Comparison of ENCODE assay signal across 8 cellular contexts in genomic region chr1:179883739-179884138, GRCh38. TPM values are rescaled to one million over a fixed set of nuclear protein-coding genes. Genes with fewer than 3 reads are reported as not detected.
DNase-seq lines count a peak whose midpoint lies in the region; ATAC-seq, FAIRE-seq and TF ChIP-seq lines count a peak whose summit lies in the region.

No MANE protein-coding gene starts in this region.

- no peak for TF ChIP-seq CTCF in foreskin keratinocyte (conservative IDR thresholded peaks at IDR 0.05)

- H3K4me1 ChIP-seq in foreskin keratinocyte: peaks cover 5% of the 10 kb centered on the region
- no peaks in the 10 kb centered on the region for H3K4me1 ChIP-seq in small intestine (ENCODE audit: control insufficient read depth in 2 of 2, insufficient read depth in 1 of 2, low read depth in 1 of 2, low read length in 1 of 2)

- peak; percentile 75 for ATAC-seq in foreskin keratinocyte

- peak overlapping the region in 1 of 2 donors; percentile 100 for H3K4me3 ChIP-seq in small intestine (ENCODE audit: low read depth in 1 of 2, low read length in 2 of 2)

- no peaks in the 10 kb centered on the region for H3K9me3 ChIP-seq in KOPT-K1 (ENCODE audit: insufficient read depth, low read length, poor library complexity, severe bottlenecking)
- no peaks in the 10 kb centered on the region for H3K9me3 ChIP-seq in small intestine (ENCODE audit: control insufficient read depth, low read depth)

- DNase-seq in NCI-H1417 (lab: John Stamatoyannopoulos, UW) (peak in 2 of 3 experiments; percentile 8 to 49), NCI-H1417 treated with DMSO at 0.1 percent for 48 hours (lab: John Stamatoyannopoulos, UW) (no peak), activated T-cell treated with anti-CD3 and anti-CD28 coated beads for 48 hours (ENCODE audit: low read depth) (peak; percentile 35), foreskin keratinocyte (peak; percentile 93 to 96), small intestine (peak; percentile 21), MV-4-11 (lab: John Stamatoyannopoulos, UW) (no peak), GM03348 (ENCODE audit: low spot score) (no peak)

- 12 to 16% (median 13%) methylated on average over 4 of the region's 4 CpGs for WGBS in small intestine, 3 donors

- H3K27me3 ChIP-seq in foreskin keratinocyte (no peaks in the 10 kb centered on the region), small intestine (ENCODE audit: control insufficient read depth in 2 of 2, insufficient read depth in 2 of 2, low read length in 2 of 2) (no peaks in the 10 kb centered on the region)

- H3K36me3 ChIP-seq in KOPT-K1 (ENCODE audit: insufficient read depth, low read length): peaks cover 45% of the 10 kb centered on the region
- peaks cover 0 to 2% of the 10 kb centered on the region in 2 donors for H3K36me3 ChIP-seq in small intestine (ENCODE audit: control insufficient read depth in 2 of 2, insufficient read depth in 2 of 2, low read length in 2 of 2)

- FAIRE-seq in small intestine (lab: Jason Lieb, UNC): no peak

- peak overlapping the region; percentile 95 for H3K27ac ChIP-seq in KOPT-K1 (ENCODE audit: low read depth, low read length, poor library complexity, severe bottlenecking)
- H3K27ac ChIP-seq in foreskin keratinocyte: peak overlapping the region; percentile 100
- peak overlapping the region in 1 of 2 donors; percentile 99 for H3K27ac ChIP-seq in small intestine (ENCODE audit: low read depth in 1 of 2, low read length in 1 of 2)

RNA-seq across cellular contexts. Expression of gene TOR1AIP1, which starts 1.7 kb away (rescaled TPM):
- 46.5 and 51.1 TPM in 2 replicates for total RNA-seq in foreskin keratinocyte
- 15.2 and 20.2 TPM in 2 replicates for polyA plus RNA-seq in foreskin keratinocyte
- 10 to 100 TPM in 1 of 3 donors, 1 to 10 TPM in 2; 5.8 to 16.0 (median 7.0) TPM for polyA plus RNA-seq in small intestine

RNA-seq across cellular contexts. Expression of gene TOR1AIP2, which starts 6.1 kb away (rescaled TPM):
- 88.9 and 92.1 TPM in 2 replicates for total RNA-seq in foreskin keratinocyte
- 11.1 and 12.5 TPM in 2 replicates for polyA plus RNA-seq in foreskin keratinocyte
- 10 to 100 TPM; 13.3 to 24.2 (median 17.6) TPM for polyA plus RNA-seq in small intestine

Comparison
In these comparisons a context has a peak if more than half of its experiments do, and no peak if none do; other contexts are left out.
1. DNase-seq: peak in NCI-H1417 (2 of 3), activated T-cell treated with anti-CD3 and anti-CD28 coated beads for 48 hours (single experiment), foreskin keratinocyte (2 of 2) and small intestine (single experiment); none in NCI-H1417 treated with DMSO at 0.1 percent for 48 hours (single experiment), MV-4-11 (single experiment) and GM03348 (single experiment).